17 cellular contexts compared by ENCODE assay signal in genomic region chr6:12353731-12354130, GRCh38.
DNase-seq lines count a peak whose midpoint lies in the region; ATAC-seq and TF ChIP-seq lines count a peak whose summit lies in the region.
"Had no signal": no experiment of that assay in that cellular context is flagged by ENCODE, and none has a peak within 500 bp of the region (broad histone marks: within the 10 kb centered on the region; RNA-seq: fewer than 3 reads in every experiment).

No MANE protein-coding gene starts in this region.

- H3K4me3 ChIP-seq in BLaER1 (no peak overlapping the region), astrocyte of the spinal cord (ENCODE audit: low read depth, low read length) (no peak overlapping the region), osteoblast (ENCODE audit: insufficient read depth, low read length) (no peak overlapping the region)

- no peak for ATAC-seq in GM19023 (IDR thresholded peaks at IDR 0.05; ENCODE audit: unreplicated experiment)
- no peak for ATAC-seq in GM18873 (IDR thresholded peaks at IDR 0.05; ENCODE audit: low FRiP score, unreplicated experiment)
- ATAC-seq in HG03378 (IDR thresholded peaks at IDR 0.05; ENCODE audit: unreplicated experiment), result no peak
- ATAC-seq: natural killer cell treated with Interleukin-12 subunit alpha and Interleukin-12 subunit beta and Interleukin-15 and Interleukin-18, amount 100 ng/mL, for 72 hours had no signal

- peaks cover 57% of the 10 kb centered on the region for H3K4me1 ChIP-seq in BLaER1
- H3K4me1 ChIP-seq in osteoblast (ENCODE audit: insufficient read depth, low read length), result peaks cover 23% of the 10 kb centered on the region

- H3K4me2 ChIP-seq in BLaER1 (peak overlapping the region; percentile 31; the same call in 1 of the 2 replicates), osteoblast (ENCODE audit: insufficient read depth, low read length) (no peak overlapping the region)

- H3K9ac ChIP-seq in BLaER1, result no peak overlapping the region

- DNase-seq in astrocyte of the spinal cord (ENCODE audit: low read depth, low spot score), result peak; percentile 32
- peak; percentile 45 for DNase-seq in fibroblast of peridontal ligament (ENCODE audit: extremely low read depth)
- no peak for DNase-seq in osteoblast (ENCODE audit: insufficient read length, low spot score, missing footprints)
- DNase-seq in NCI-H748 treated with DMSO at 0.1 percent for 48 hours (lab: John Stamatoyannopoulos, UW), result no peak
- DNase-seq: activated CD4-positive, CD25-positive, alpha-beta regulatory T cell; activated gamma-delta T cell treated with Interleukin-2 at 50 U/mL for 16 hours; Caco-2; effector CD4-positive, alpha-beta T cell; left ventricle myocardium superior; NCI-H1694 treated with DMSO at 0.1 percent for 48 hours; NCI-H446 treated with DMSO at 0.1 percent for 48 hours; SHP77 treated with DMSO at 0.1 percent for 48 hours had no signal

- H3K36me3 ChIP-seq in BLaER1 (peaks cover 6% of the 10 kb centered on the region; the same call in 1 of the 2 replicates), osteoblast (ENCODE audit: insufficient read depth, low read length) (no peaks in the 10 kb centered on the region)

- H2AFZ ChIP-seq in osteoblast (ENCODE audit: low read length), result no peak overlapping the region

- H3K27ac ChIP-seq in BLaER1 (no peak overlapping the region), osteoblast (ENCODE audit: low read depth, low read length) (peak overlapping the region; percentile 57)

- H3K9me3 ChIP-seq in BLaER1 (peaks cover 31% of the 10 kb centered on the region), osteoblast (ENCODE audit: low read depth, low read length) (no peaks in the 10 kb centered on the region)

- no peaks in the 10 kb centered on the region for H3K79me2 ChIP-seq in osteoblast (ENCODE audit: insufficient read depth, low read length)

- H4K20me1 ChIP-seq in BLaER1 (no peaks in the 10 kb centered on the region), osteoblast (ENCODE audit: insufficient read depth, low read length) (no peaks in the 10 kb centered on the region)

- TF ChIP-seq CTCF in astrocyte of the spinal cord (IDR thresholded peaks at IDR 0.05; ENCODE audit: low read depth, low read length), result no peak
- no peak for TF ChIP-seq CTCF in osteoblast (IDR thresholded peaks at IDR 0.05; ENCODE audit: extremely low read depth, low read depth, low read length)

- H3K27me3 ChIP-seq in BLaER1 (no peaks in the 10 kb centered on the region), osteoblast (ENCODE audit: insufficient read depth, low read length) (no peaks in the 10 kb centered on the region)

- in situ Hi-C loops in astrocyte of the spinal cord (cut with HindIII; ENCODE audit: low sequenced_read_pairs), result no loop called here

Comparison
In these comparisons a context has a peak if more than half of its experiments do, and no peak if none do; other contexts are left out.
1. DNase-seq: peak in astrocyte of the spinal cord (single experiment) and fibroblast of peridontal ligament (single experiment); none in osteoblast (single experiment) and NCI-H748 treated with DMSO at 0.1 percent for 48 hours (single experiment).